ENCODE assay signal across 14 cellular contexts in genomic region chr10:28169525-28169924, GRCh38.
DNase-seq lines count a peak whose midpoint lies in the region; ATAC-seq lines count a peak whose summit lies in the region.
"Had no signal": no experiment of that assay in that cellular context is flagged by ENCODE, and none has a peak within 500 bp of the region (broad histone marks: within the 10 kb centered on the region; RNA-seq: fewer than 3 reads in every experiment).

No MANE protein-coding gene starts in this region.

- no peaks in the 10 kb centered on the region for H3K27me3 Mint-ChIP-seq in central memory CD8-positive, alpha-beta T cell
- H3K27me3 Mint-ChIP-seq: activated naive CD8-positive, alpha-beta T cell had no signal

- no peak for DNase-seq in central memory CD8-positive, alpha-beta T cell (ENCODE audit: low spot score in 2 of 2)
- DNase-seq in HUDEP-2 (lab: John Stamatoyannopoulos, UW; ENCODE audit: unreplicated experiment in 76 of 76), result no peak
- DNase-seq in NCI-H446 treated with DMSO at 0.1 percent for 48 hours (lab: John Stamatoyannopoulos, UW), result no peak
- no peak for DNase-seq in activated CD4-positive, alpha-beta T cell treated with anti-CD3 and anti-CD28 coated beads, Interleukin-2, amount 50 U/mL, for 4 hours
- DNase-seq in stimulated activated CD4-positive, alpha-beta T cell treated with anti-CD3 and anti-CD28 coated beads, Interleukin-4, amount 100 ng/mL, for 24 hours, result no peak
- DNase-seq: KG1, NCI-H187, NCI-H774, nephron progenitor cell had no signal

- H3K4me1 Mint-ChIP-seq in central memory CD8-positive, alpha-beta T cell, result peaks cover 25% of the 10 kb centered on the region

- no peak overlapping the region for H3K27ac Mint-ChIP-seq in central memory CD8-positive, alpha-beta T cell (ENCODE audit: low read depth)
- H3K27ac Mint-ChIP-seq: activated naive CD8-positive, alpha-beta T cell; nephron progenitor cell had no signal

- no peak overlapping the region for H3K4me3 Mint-ChIP-seq in central memory CD8-positive, alpha-beta T cell
- H3K4me3 Mint-ChIP-seq: activated naive CD8-positive, alpha-beta T cell; nephron progenitor cell had no signal

- H3K9me3 Mint-ChIP-seq in central memory CD8-positive, alpha-beta T cell, result no peaks in the 10 kb centered on the region

- ATAC-seq in GM19023 (IDR thresholded peaks at IDR 0.05; ENCODE audit: unreplicated experiment) (peak; percentile 94), GM21526 (IDR thresholded peaks at IDR 0.05; ENCODE audit: low FRiP score, unreplicated experiment) (peak; percentile 81), HG03064 (IDR thresholded peaks at IDR 0.05; ENCODE audit: low read depth, unreplicated experiment) (peak; percentile 73)
- ATAC-seq in central memory CD8-positive, alpha-beta T cell (replicated peaks; ENCODE audit: extremely low read depth, poor library complexity, severe bottlenecking), result peak; percentile 56
- ATAC-seq: left lobe of liver had no signal

- peaks cover 1% of the 10 kb centered on the region for H3K36me3 Mint-ChIP-seq in central memory CD8-positive, alpha-beta T cell (ENCODE audit: insufficient read depth)
